ENCODE assay signal across 1 cellular context in the genomic region with DNA sequence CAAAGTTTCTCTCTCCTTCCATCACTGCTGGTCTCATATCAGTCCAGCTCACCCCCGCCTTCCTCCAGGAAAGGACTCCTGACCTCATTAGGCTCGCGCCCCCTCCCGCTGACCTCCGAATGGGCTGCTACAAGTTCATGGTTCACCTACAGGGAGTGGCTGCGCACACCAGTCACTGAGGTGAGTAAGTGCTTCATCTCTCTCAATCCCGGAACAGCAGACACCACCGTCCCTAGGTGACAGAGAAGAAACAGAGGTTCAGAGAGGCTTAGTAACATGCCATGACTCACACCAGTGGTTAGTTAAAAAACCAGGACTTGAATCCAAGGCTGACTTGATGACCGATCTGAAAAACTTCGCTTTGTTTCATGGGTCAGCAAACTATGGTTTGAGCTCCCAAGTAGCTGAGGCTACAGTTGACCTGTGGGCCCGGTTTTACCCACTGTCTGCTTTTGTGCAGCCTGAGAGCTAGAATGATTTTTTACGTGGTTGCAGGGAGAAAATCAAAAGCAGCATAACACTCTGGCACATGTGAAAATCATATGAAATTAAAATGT.
TF ChIP-seq lines count a peak whose summit lies in the region.

No MANE protein-coding gene starts in this region.

TF ChIP-seq in K562, 482 proteins besides CTCF, POLR2A, EP300 and RAD21 (continued from another document and continues in another):
- TF ChIP-seq KLF6 (CRISPR knock-in tag; IDR thresholded peaks at IDR 0.05; ENCODE audit: borderline replicate concordance) (no peak), HES1 (IDR thresholded peaks at IDR 0.05; ENCODE audit: low read depth) (no peak), ZNF354B (CRISPR knock-in tag; IDR thresholded peaks at IDR 0.05) (no peak), ZNF764 (CRISPR knock-in tag; IDR thresholded peaks at IDR 0.05; ENCODE audit: low read depth) (no peak), CCNT2 (IDR thresholded peaks at IDR 0.05; ENCODE audit: borderline replicate concordance, extremely low read depth, insufficient read length, low read depth, low read length) (no peak), SMAD2 (IDR thresholded peaks at IDR 0.05; ENCODE audit: low read depth, low read length) (no peak), USF1 (CRISPR knock-in tag; IDR thresholded peaks at IDR 0.05) (no peak), ZBTB1 (CRISPR knock-in tag; IDR thresholded peaks at IDR 0.05; ENCODE audit: borderline replicate concordance, low read depth) (no peak), SLC30A9 (CRISPR knock-in tag; IDR thresholded peaks at IDR 0.05) (no peak), ETV6 (IDR thresholded peaks at IDR 0.05; ENCODE audit: borderline replicate concordance in 1 of 2, low read depth in 2 of 2, low read length in 1 of 2) (no peak), ETV6 (CRISPR knock-in tag; IDR thresholded peaks at IDR 0.05; ENCODE audit: borderline replicate concordance) (no peak), MYBL2 (IDR thresholded peaks at IDR 0.05; ENCODE audit: low read depth) (no peak), MYBL2 (CRISPR knock-in tag; IDR thresholded peaks at IDR 0.05; ENCODE audit: borderline replicate concordance) (no peak), PHB (CRISPR knock-in tag; IDR thresholded peaks at IDR 0.05) (no peak), RNF219 (CRISPR knock-in tag; IDR thresholded peaks at IDR 0.05) (no peak), NFXL1 (CRISPR knock-in tag; IDR thresholded peaks at IDR 0.05) (no peak), ZBTB33 (CRISPR knock-in tag; IDR thresholded peaks at IDR 0.05) (no peak), CEBPB (tag; IDR thresholded peaks at IDR 0.05) (no peak), TAF7 (tag; IDR thresholded peaks at IDR 0.05) (no peak), RBM17 (IDR thresholded peaks at IDR 0.05; ENCODE audit: borderline replicate concordance, low read depth, low read length) (no peak), MAFK (IDR thresholded peaks at IDR 0.05; ENCODE audit: low read length) (no peak), ZNF561 (CRISPR knock-in tag; conservative IDR thresholded peaks at IDR 0.05) (no peak), EP400 (IDR thresholded peaks at IDR 0.05) (peak; percentile 25; the same call in 1 of the 2 replicates), HNRNPL (IDR thresholded peaks at IDR 0.05; ENCODE audit: low read depth, low read length) (no peak), FOXA1 (IDR thresholded peaks at IDR 0.05; ENCODE audit: borderline replicate concordance) (no peak), NR2C2 (CRISPR knock-in tag; IDR thresholded peaks at IDR 0.05) (peak; percentile 73; the same call in 1 of the 2 replicates), NR2C2 (tag; IDR thresholded peaks at IDR 0.05) (peak; percentile 89), MBD2 (IDR thresholded peaks at IDR 0.05; ENCODE audit: borderline replicate concordance, low read depth) (no peak), E4F1 (CRISPR knock-in tag; IDR thresholded peaks at IDR 0.05; ENCODE audit: borderline replicate concordance) (no peak), TFE3 (CRISPR knock-in tag; IDR thresholded peaks at IDR 0.05) (no peak), FOXM1 (IDR thresholded peaks at IDR 0.05; ENCODE audit: low read depth) (no peak), FOXM1 (CRISPR knock-in tag; IDR thresholded peaks at IDR 0.05; ENCODE audit: low read depth) (no peak), BRCA1 (IDR thresholded peaks at IDR 0.05) (no peak), BRCA1 (CRISPR knock-in tag; IDR thresholded peaks at IDR 0.05) (no peak), ZNF282 (CRISPR knock-in tag; IDR thresholded peaks at IDR 0.05) (no peak), TEAD4 (IDR thresholded peaks at IDR 0.05; ENCODE audit: low read length) (no peak), TEAD4 (CRISPR knock-in tag; IDR thresholded peaks at IDR 0.05; ENCODE audit: borderline replicate concordance) (no peak)
- TF ChIP-seq, protein P1, sequence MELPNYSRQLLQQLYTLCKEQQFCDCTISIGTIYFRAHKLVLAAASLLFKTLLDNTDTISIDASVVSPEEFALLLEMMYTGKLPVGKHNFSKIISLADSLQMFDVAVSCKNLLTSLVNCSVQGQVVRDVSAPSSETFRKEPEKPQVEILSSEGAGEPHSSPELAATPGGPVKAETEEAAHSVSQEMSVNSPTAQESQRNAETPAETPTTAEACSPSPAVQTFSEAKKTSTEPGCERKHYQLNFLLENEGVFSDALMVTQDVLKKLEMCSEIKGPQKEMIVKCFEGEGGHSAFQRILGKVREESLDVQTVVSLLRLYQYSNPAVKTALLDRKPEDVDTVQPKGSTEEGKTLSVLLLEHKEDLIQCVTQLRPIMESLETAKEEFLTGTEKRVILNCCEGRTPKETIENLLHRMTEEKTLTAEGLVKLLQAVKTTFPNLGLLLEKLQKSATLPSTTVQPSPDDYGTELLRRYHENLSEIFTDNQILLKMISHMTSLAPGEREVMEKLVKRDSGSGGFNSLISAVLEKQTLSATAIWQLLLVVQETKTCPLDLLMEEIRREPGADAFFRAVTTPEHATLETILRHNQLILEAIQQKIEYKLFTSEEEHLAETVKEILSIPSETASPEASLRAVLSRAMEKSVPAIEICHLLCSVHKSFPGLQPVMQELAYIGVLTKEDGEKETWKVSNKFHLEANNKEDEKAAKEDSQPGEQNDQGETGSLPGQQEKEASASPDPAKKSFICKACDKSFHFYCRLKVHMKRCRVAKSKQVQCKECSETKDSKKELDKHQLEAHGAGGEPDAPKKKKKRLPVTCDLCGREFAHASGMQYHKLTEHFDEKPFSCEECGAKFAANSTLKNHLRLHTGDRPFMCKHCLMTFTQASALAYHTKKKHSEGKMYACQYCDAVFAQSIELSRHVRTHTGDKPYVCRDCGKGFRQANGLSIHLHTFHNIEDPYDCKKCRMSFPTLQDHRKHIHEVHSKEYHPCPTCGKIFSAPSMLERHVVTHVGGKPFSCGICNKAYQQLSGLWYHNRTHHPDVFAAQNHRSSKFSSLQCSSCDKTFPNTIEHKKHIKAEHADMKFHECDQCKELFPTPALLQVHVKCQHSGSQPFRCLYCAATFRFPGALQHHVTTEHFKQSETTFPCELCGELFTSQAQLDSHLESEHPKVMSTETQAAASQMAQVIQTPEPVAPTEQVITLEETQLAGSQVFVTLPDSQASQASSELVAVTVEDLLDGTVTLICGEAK (IDR thresholded peaks at IDR 0.05) = no peak
- TF ChIP-seq, protein P1 (CRISPR knock-in tag; IDR thresholded peaks at IDR 0.05) = no peak
- TF ChIP-seq, protein P2, sequence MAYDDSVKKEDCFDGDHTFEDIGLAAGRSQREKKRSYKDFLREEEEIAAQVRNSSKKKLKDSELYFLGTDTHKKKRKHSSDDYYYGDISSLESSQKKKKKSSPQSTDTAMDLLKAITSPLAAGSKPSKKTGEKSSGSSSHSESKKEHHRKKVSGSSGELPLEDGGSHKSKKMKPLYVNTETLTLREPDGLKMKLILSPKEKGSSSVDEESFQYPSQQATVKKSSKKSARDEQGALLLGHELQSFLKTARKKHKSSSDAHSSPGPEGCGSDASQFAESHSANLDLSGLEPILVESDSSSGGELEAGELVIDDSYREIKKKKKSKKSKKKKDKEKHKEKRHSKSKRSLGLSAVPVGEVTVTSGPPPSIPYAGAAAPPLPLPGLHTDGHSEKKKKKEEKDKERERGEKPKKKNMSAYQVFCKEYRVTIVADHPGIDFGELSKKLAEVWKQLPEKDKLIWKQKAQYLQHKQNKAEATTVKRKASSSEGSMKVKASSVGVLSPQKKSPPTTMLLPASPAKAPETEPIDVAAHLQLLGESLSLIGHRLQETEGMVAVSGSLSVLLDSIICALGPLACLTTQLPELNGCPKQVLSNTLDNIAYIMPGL (CRISPR knock-in tag; IDR thresholded peaks at IDR 0.05) = no peak
